10 cellular contexts compared by ENCODE assay signal in the genomic region with DNA sequence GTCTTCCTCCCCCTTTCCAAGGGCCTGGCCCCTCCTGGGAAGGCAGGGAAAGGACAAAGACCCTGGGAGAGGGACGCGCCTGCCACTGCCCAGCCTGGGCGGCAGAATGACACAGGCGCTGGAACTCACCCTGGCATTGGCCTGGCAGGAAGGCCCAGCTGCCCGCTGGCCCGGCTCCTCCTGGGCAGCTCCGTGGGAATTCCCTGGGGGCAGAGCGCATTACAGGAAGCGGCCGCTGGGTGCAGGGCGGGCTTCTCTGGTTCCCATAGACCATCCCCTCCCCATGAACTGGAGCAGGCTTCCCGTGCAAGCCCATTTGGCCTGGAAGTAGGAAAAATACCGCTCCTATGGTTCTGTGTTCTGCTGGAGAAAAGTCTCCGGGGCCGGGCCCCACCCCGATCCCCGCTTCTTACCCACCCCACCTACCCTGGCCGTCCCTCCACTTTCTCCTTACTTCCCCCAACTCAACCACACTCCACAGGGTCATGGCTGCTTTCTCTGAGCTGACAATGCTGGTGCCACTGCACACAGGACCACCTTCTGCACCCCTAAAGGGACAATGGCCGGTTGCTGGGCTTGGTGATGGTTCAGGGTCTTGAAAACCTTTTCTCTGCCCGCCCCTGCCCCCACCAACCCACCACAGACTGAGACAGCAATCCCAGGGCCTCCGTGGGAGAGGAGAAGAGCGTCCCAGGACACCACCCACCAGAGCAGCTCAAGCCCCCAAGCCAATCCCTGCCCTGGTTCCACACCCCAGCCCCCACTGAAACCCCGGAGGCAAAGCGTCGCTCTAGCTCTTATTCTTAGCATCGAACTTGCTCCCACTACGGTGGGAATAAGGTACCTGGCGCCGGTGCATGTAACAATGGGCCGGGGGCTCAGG. TPM values are rescaled to one million over a fixed set of nuclear protein-coding genes. Genes with fewer than 3 reads are reported as not detected.
DNase-seq lines count a peak whose midpoint lies in the region; ATAC-seq, FAIRE-seq and TF ChIP-seq lines count a peak whose summit lies in the region.
"Had no signal": no experiment of that assay in that cellular context is flagged by ENCODE, and none has a peak within 500 bp of the region (broad histone marks: within the 10 kb centered on the region; RNA-seq: fewer than 3 reads in every experiment).

No MANE protein-coding gene starts in this region.

- H3K4me1 ChIP-seq in Panc1 (ENCODE audit: control insufficient read depth, insufficient read depth, low read length) (peaks cover 5% of the 10 kb centered on the region; the same call in 1 of the 2 replicates), HepG2 (ENCODE audit: insufficient read depth, low read length) (peaks cover 7% of the 10 kb centered on the region), tibial artery (peaks cover 5 to 38% (median 34%) of the 10 kb centered on the region in 4 donors)

- H3K27me3 ChIP-seq in Panc1 (ENCODE audit: control insufficient read depth, insufficient read depth, low read length) (no peaks in the 10 kb centered on the region), HepG2 (ENCODE audit: control insufficient read depth in 1 of 2, insufficient read depth in 2 of 2, low read length in 2 of 2) (peaks cover 6 to 43% of the 10 kb centered on the region in 2 experiments), tibial artery (no peaks in the 10 kb centered on the region)
- H3K27me3 ChIP-seq: cardiac muscle cell had no signal

- no peaks in the 10 kb centered on the region for H3K79me2 ChIP-seq in HepG2 (ENCODE audit: insufficient read depth, low read length)

- H3K4me3 ChIP-seq in Panc1 (ENCODE audit: low read depth in 2 of 2, low read length in 2 of 2) (no peak overlapping the region), HepG2 (replicated peaks in 1 of 3; ENCODE audit: insufficient read depth in 1 of 3, low read depth in 2 of 3, low read length in 3 of 3) (no peak overlapping the region), tibial artery (peak overlapping the region; percentile 1 to 2)
- H3K4me3 ChIP-seq: cardiac muscle cell had no signal

- H3K36me3 ChIP-seq in Panc1 (ENCODE audit: control insufficient read depth, insufficient read depth, low read length) (no peaks in the 10 kb centered on the region), HepG2 (replicated peaks in 1 of 2; ENCODE audit: control insufficient read depth in 1 of 2, insufficient read depth in 2 of 2, low read length in 2 of 2) (no peaks in the 10 kb centered on the region), tibial artery (no peaks in the 10 kb centered on the region)
- H3K36me3 ChIP-seq: cardiac muscle cell had no signal

- POLR2A ChIA-PET in Panc1 (lab: Charles Lee), result no interaction called here
- POLR2A ChIA-PET in HepG2 (lab: Yijun Ruan, JAX), result no interaction called here

- no peaks in the 10 kb centered on the region for H4K20me1 ChIP-seq in HepG2 (ENCODE audit: insufficient read depth, low read length)

- TF ChIP-seq EP300 in HepG2 (IDR thresholded peaks at IDR 0.05; ENCODE audit: low read depth in 2 of 2, low read length in 2 of 2) (no peak), HepG2 (CRISPR knock-in tag; IDR thresholded peaks at IDR 0.05; ENCODE audit: borderline replicate concordance) (no peak)

- in situ Hi-C loops in Panc1 (cut with HindIII; ENCODE audit: low pct_unique_long_range_greater_than_20kb, low sequenced_read_pairs), result no loop called here
- in situ Hi-C loops in HepG2 (cut with HindIII; ENCODE audit: extremely low pct_ligation_motif_present, low pct_unique_long_range_greater_than_20kb), result no loop called here

- H3K9ac ChIP-seq in HepG2 (ENCODE audit: insufficient read depth, low read depth, low read length), result no peak overlapping the region

- no peak overlapping the region for H3K4me2 ChIP-seq in HepG2 (ENCODE audit: low read depth, low read length)

- intact Hi-C loops in Panc1 (cut with micrococcal nuclease; ENCODE audit: unreplicated experiment), result no loop called here
- intact Hi-C loops in HepG2 (cut with micrococcal nuclease; ENCODE audit: unreplicated experiment), result no loop called here
- intact Hi-C loops in tibial artery (cut with DNase I; ENCODE audit: low total_unique reads), result no loop called here

- ATAC-seq in Panc1 (peak; percentile 60; the same call in 1 of the 2 replicates), HepG2 (peak; percentile 89)
- ATAC-seq: activated CD8-positive, alpha-beta T cell treated with anti-CD3 and anti-CD28 coated beads, Interleukin-2, amount 10 ng/mL, durations not matched to agents 7 days and 5 days had no signal

- H3K27ac ChIP-seq in Panc1 (ENCODE audit: low read length) (no peak overlapping the region), HepG2 (ENCODE audit: extremely low read length, insufficient read depth, low read length) (no peak overlapping the region), tibial artery (peak overlapping the region; percentile 69 to 81)
- H3K27ac ChIP-seq: cardiac muscle cell had no signal

- 0 out of 2 replicates have a peak, but pooled peaks have one; percentile 28 for TF ChIP-seq RAD21 in HepG2 (CRISPR knock-in tag; IDR thresholded peaks at IDR 0.05)

- BruUV-seq in Panc1 (replicated peaks; lab: Mats Ljungman, UMichigan) (no TSS peak), HepG2 (replicated peaks; lab: Mats Ljungman, UMichigan) (no TSS peak)

- H2AFZ ChIP-seq in HepG2 (ENCODE audit: low read length), result no peak overlapping the region

- H3K9me3 ChIP-seq in Panc1 (ENCODE audit: control insufficient read depth, insufficient read depth, low read depth, low read length) (no peaks in the 10 kb centered on the region), HepG2 (ENCODE audit: low read length) (no peaks in the 10 kb centered on the region), tibial artery (no peaks in the 10 kb centered on the region)

- TF ChIP-seq CTCF in Panc1 (IDR thresholded peaks at IDR 0.05) (no peak), HepG2 (CRISPR knock-in tag; IDR thresholded peaks at IDR 0.05) (no peak), tibial artery (IDR thresholded peaks at IDR 0.05) (peak; percentile 44 to 69)

- FAIRE-seq in HepG2 (lab: Jason Lieb, UNC), result no peak

- CTCF ChIA-PET in Panc1 (lab: Charles Lee) (no interaction called here), HepG2 (lab: Yijun Ruan, JAX; ENCODE audit: low intra/inter-chr PET ratio, low total read pairs) (no interaction called here)

- WGBS in HepG2 (ENCODE audit: low lambda C conversion rate), result 67% methylated on average over 19 of the region's 30 CpGs

- no peak for DNase-seq in Panc1 (ENCODE audit: low read depth, low spot score)
- peak; percentile 64 for DNase-seq in ecto neural progenitor cell (ENCODE audit: low spot score)
- DNase-seq in HepG2 (ENCODE audit: low spot score), result peak; percentile 26
- peak; percentile 67 to 93 for DNase-seq in tibial artery
- no peak for DNase-seq in HT-29 (ENCODE audit: low spot score)
- no peak for DNase-seq in NCI-H345 (lab: John Stamatoyannopoulos, UW)
- no peak for DNase-seq in HUDEP-2 (lab: John Stamatoyannopoulos, UW; ENCODE audit: unreplicated experiment in 76 of 76)
- DNase-seq: activated CD8-positive, alpha-beta T cell treated with anti-CD3 and anti-CD28 coated beads, Interleukin-2, amount 10 ng/mL, durations not matched to agents 7 days and 5 days; NCI-H1694 treated with DMSO at 0.1 percent for 48 hours had no signal

- TF ChIP-seq POLR2A in HepG2 (IDR thresholded peaks at IDR 0.05; ENCODE audit: insufficient read depth in 1 of 2, low read depth in 2 of 2, low read length in 2 of 2), result no peak

TF ChIP-seq in HepG2, 621 proteins besides CTCF, POLR2A, EP300 and RAD21:
- TF ChIP-seq HNRNPL (IDR thresholded peaks at IDR 0.05; ENCODE audit: low read depth, low read length), result peak; percentile 68; the same call in 1 of the 2 replicates
- TF ChIP-seq NR1H2 (CRISPR knock-in tag; IDR thresholded peaks at IDR 0.05; ENCODE audit: borderline replicate concordance, low read depth), result no peak
TF ChIP-seq in HepG2: peak in this region for 1.

RNA-seq across cellular contexts. Expression of gene LINC01488, which starts 58.9 kb away (rescaled TPM):
- total RNA-seq in Panc1 (2021; ENCODE audit: unreplicated experiment) (not detected), HepG2 (2016; rRNA removed; fragmentation: Illumina TruSeq; extraction: Trizol) (0.14 and 0.58 TPM in 2 replicates)
- polyA plus RNA-seq in Panc1 (2012; ENCODE audit: insufficient read length), result not detected
- 0.10 and 0.18 TPM in 2 replicates for total RNA-seq in HepG2 (2016; cell fraction: cytosol; rRNA removed; fragmentation: Illumina TruSeq; extraction: Trizol; ENCODE audit: low read depth)
- total RNA-seq in HepG2 (2016; cell fraction: insoluble cytoplasmic fraction; rRNA removed; fragmentation: Illumina TruSeq; extraction: Trizol), result 0.09 and 0.74 TPM in 2 replicates
- 0.17 and 0.31 TPM in 2 replicates for total RNA-seq in HepG2 (2016; cell fraction: membrane; rRNA removed; fragmentation: Illumina TruSeq; extraction: Trizol)
- 0.47 and 1.4 TPM in 2 replicates for total RNA-seq in HepG2 (2016; cell fraction: nucleus; rRNA removed; fragmentation: Illumina TruSeq; extraction: Trizol)
- polyA plus RNA-seq in HepG2 (2011; rRNA removed), result 0.13 and 0.26 TPM in 2 replicates
- 0.11 TPM in 1 of 2 replicates, not detected in the other for polyA plus RNA-seq in HepG2 (2011; cell fraction: cytosol; rRNA removed)
- 0.31 and 1.3 TPM in 2 replicates for polyA plus RNA-seq in HepG2 (2011; cell fraction: nucleus; rRNA removed)
- polyA plus RNA-seq in HepG2 (2012), result 0.04 TPM in 1 of 2 replicates, not detected in the other
- polyA plus RNA-seq in HepG2 (2016; cell fraction: cytosol; fragmentation: Illumina TruSeq; extraction: Trizol; ENCODE audit: low read depth), result 0.09 and 0.12 TPM in 2 replicates
- 0.21 and 0.39 TPM in 2 replicates for polyA plus RNA-seq in HepG2 (2016; cell fraction: insoluble cytoplasmic fraction; fragmentation: Illumina TruSeq; extraction: Trizol; ENCODE audit: low read depth)
- polyA plus RNA-seq in HepG2 (2016; cell fraction: membrane; fragmentation: Illumina TruSeq; extraction: Trizol; ENCODE audit: low read depth), result 0.22 TPM in 2 replicates
- 1.7 and 3.1 TPM in 2 replicates for polyA plus RNA-seq in HepG2 (2016; cell fraction: nucleus; fragmentation: Illumina TruSeq; extraction: Trizol; ENCODE audit: insufficient read depth, low read depth)
- polyA minus RNA-seq in HepG2 (2011; rRNA and poly(A)+ RNA removed; ENCODE audit: low replicate concordance), result 0.16 TPM in 1 of 2 replicates, not detected in the other
- polyA minus RNA-seq in HepG2 (2011; cell fraction: cytosol; rRNA and poly(A)+ RNA removed), result not detected in 2 replicates
- 0.12 and 0.39 TPM in 2 replicates for polyA minus RNA-seq in HepG2 (2011; cell fraction: nucleus; rRNA and poly(A)+ RNA removed)
- not detected in 2 replicates for total RNA-seq in HT-29 (2014; rRNA removed; shearing (Covaris generic))
- total RNA-seq: activated CD8-positive, alpha-beta T cell treated with anti-CD3 and anti-CD28 coated beads, Interleukin-2, amount 10 ng/mL, durations not matched to agents 7 days and 5 days had no signal

Comparison
In these comparisons a context has a peak if more than half of its experiments do, and no peak if none do; other contexts are left out.
1. DNase-seq: peak in ecto neural progenitor cell (single experiment), HepG2 (single experiment) and tibial artery (2 of 2); none in Panc1 (single experiment), HT-29 (single experiment), NCI-H345 (single experiment) and HUDEP-2 (0 of 76).
2. H3K27ac ChIP-seq: peak in tibial artery (2 of 2); none in Panc1 (single experiment) and HepG2 (single experiment).
3. H3K4me3 ChIP-seq: peak in tibial artery (2 of 2); none in Panc1 (0 of 2) and HepG2 (0 of 3).
4. CTCF ChIP-seq: peak in tibial artery (2 of 2); none in Panc1 (single experiment) and HepG2 (single experiment).